29 cellular contexts compared by ENCODE assay signal in genomic region chr2:170282851-170283250, GRCh38.
"Had no signal": no experiment of that assay in that cellular context is flagged by ENCODE, and none has a peak within 500 bp of the region (broad histone marks: within the 10 kb centered on the region; RNA-seq: fewer than 3 reads in every experiment).

No MANE protein-coding gene starts in this region.

- H3K27ac Mint-ChIP-seq: activated naive CD4-positive, alpha-beta T cell treated with anti-CD3 and anti-CD28 coated beads for 36 hours; activated naive CD8-positive, alpha-beta T cell treated with anti-CD3 and anti-CD28 coated beads for 36 hours; activated T-helper 1 cell treated with anti-CD3 and anti-CD28 coated beads, Interleukin-12 subunit alpha, Interleukin-12 subunit beta, Interleukin-2, Interleukin-4 antibody, amounts not matched to agents 30 ng/mL and 10 ng/mL and 1 ng/mL, durations not matched to agents 14 hours and 24 hours and 36 hours; nephron progenitor cell; T-helper 1 cell treated with Interleukin-12 subunit alpha and Interleukin-12 subunit beta and Interleukin-4 antibody, amounts not matched to agents 30 μg/mL and 1 μg/mL, for 36 hours had no signal

- H3K27ac ChIP-seq: adrenal gland, ascending aorta, cardiac muscle cell, colonic mucosa, left lung, lower lobe of right lung, pancreas, prostate gland, testis, transverse colon, VCaP had no signal

- H3K27me3 ChIP-seq: adrenal gland, ascending aorta, colonic mucosa, left lung, pancreas, testis, transverse colon had no signal

- H3K36me3 Mint-ChIP-seq: activated naive CD8-positive, alpha-beta T cell treated with anti-CD3 and anti-CD28 coated beads for 36 hours had no signal

- H3K4me3 ChIP-seq: adrenal gland, ascending aorta, cardiac muscle cell, colonic mucosa, left lung, lower lobe of right lung, mucosa of descending colon, pancreas, prostate gland, smooth muscle cell, testis, transverse colon had no signal

- H3K9me3 ChIP-seq: colonic mucosa, left lung, mucosa of descending colon, pancreas, prostate gland, testis, transverse colon had no signal

- H3K36me3 ChIP-seq: adrenal gland, ascending aorta, cardiac muscle cell, colonic mucosa, left lung, lower lobe of right lung, pancreas, prostate gland, transverse colon had no signal

- DNase-seq: activated CD4-positive, alpha-beta T cell treated with anti-CD3 and anti-CD28 coated beads for 48 hours; activated CD4-positive, alpha-beta T cell treated with anti-CD3 and anti-CD28 coated beads, Interleukin-2, amount 50 U/mL, for 48 hours; activated CD8-positive, alpha-beta memory T cell treated with anti-CD3 and anti-CD28 coated beads for 24 hours; activated effector memory CD4-positive, alpha-beta T cell treated with anti-CD3 and anti-CD28 coated beads, Interleukin-2, amount 50 U/mL, for 16 hours; activated naive CD4-positive, alpha-beta T cell treated with anti-CD3 and anti-CD28 coated beads for 36 hours; activated naive CD8-positive, alpha-beta T cell treated with anti-CD3 and anti-CD28 coated beads for 36 hours; adrenal gland; cerebellar nuclear complex; colonic mucosa; effector CD8-positive, alpha-beta T cell; left lung; lower lobe of right lung; mucosa of descending colon; nephron progenitor cell; pancreas; stimulated activated CD4-positive, alpha-beta T cell treated with anti-CD3 and anti-CD28 coated beads, Interleukin-2, amount 100 ng/mL, for 24 hours; stimulated activated naive CD4-positive, alpha-beta T cell; T-helper 9 cell; testis; transverse colon had no signal

- H3K4me1 ChIP-seq: adrenal gland, ascending aorta, colonic mucosa, left lung, lower lobe of right lung, pancreas, prostate gland, testis, transverse colon had no signal

- H3K9me3 Mint-ChIP-seq: activated naive CD4-positive, alpha-beta T cell treated with anti-CD3 and anti-CD28 coated beads for 36 hours; activated T-helper 1 cell treated with anti-CD3 and anti-CD28 coated beads, Interleukin-12 subunit alpha, Interleukin-12 subunit beta, Interleukin-2, Interleukin-4 antibody, amounts not matched to agents 30 ng/mL and 10 ng/mL and 1 ng/mL, durations not matched to agents 14 hours and 24 hours and 36 hours; T-helper 1 cell treated with Interleukin-12 subunit alpha and Interleukin-12 subunit beta and Interleukin-4 antibody, amounts not matched to agents 30 μg/mL and 1 μg/mL, for 36 hours had no signal

- H3K4me1 Mint-ChIP-seq: activated naive CD8-positive, alpha-beta T cell treated with anti-CD3 and anti-CD28 coated beads for 36 hours; nephron progenitor cell had no signal

- H3K4me3 Mint-ChIP-seq: activated naive CD4-positive, alpha-beta T cell treated with anti-CD3 and anti-CD28 coated beads for 36 hours; activated naive CD8-positive, alpha-beta T cell treated with anti-CD3 and anti-CD28 coated beads for 36 hours; activated T-helper 1 cell treated with anti-CD3 and anti-CD28 coated beads, Interleukin-12 subunit alpha, Interleukin-12 subunit beta, Interleukin-2, Interleukin-4 antibody, amounts not matched to agents 30 ng/mL and 10 ng/mL and 1 ng/mL, durations not matched to agents 14 hours and 24 hours and 36 hours; brain; nephron progenitor cell; T-helper 1 cell treated with Interleukin-12 subunit alpha and Interleukin-12 subunit beta and Interleukin-4 antibody, amounts not matched to agents 30 μg/mL and 1 μg/mL, for 36 hours had no signal

- H3K4me2 ChIP-seq: smooth muscle cell had no signal

- ATAC-seq: activated CD4-positive, CD25-positive, alpha-beta regulatory T cell treated with anti-CD3 and anti-CD28 coated beads, Interleukin-2, amount 50 U/mL, for 24 hours; left lung; lower lobe of right lung; mucosa of descending colon; pancreas had no signal
